In the genomic region with DNA sequence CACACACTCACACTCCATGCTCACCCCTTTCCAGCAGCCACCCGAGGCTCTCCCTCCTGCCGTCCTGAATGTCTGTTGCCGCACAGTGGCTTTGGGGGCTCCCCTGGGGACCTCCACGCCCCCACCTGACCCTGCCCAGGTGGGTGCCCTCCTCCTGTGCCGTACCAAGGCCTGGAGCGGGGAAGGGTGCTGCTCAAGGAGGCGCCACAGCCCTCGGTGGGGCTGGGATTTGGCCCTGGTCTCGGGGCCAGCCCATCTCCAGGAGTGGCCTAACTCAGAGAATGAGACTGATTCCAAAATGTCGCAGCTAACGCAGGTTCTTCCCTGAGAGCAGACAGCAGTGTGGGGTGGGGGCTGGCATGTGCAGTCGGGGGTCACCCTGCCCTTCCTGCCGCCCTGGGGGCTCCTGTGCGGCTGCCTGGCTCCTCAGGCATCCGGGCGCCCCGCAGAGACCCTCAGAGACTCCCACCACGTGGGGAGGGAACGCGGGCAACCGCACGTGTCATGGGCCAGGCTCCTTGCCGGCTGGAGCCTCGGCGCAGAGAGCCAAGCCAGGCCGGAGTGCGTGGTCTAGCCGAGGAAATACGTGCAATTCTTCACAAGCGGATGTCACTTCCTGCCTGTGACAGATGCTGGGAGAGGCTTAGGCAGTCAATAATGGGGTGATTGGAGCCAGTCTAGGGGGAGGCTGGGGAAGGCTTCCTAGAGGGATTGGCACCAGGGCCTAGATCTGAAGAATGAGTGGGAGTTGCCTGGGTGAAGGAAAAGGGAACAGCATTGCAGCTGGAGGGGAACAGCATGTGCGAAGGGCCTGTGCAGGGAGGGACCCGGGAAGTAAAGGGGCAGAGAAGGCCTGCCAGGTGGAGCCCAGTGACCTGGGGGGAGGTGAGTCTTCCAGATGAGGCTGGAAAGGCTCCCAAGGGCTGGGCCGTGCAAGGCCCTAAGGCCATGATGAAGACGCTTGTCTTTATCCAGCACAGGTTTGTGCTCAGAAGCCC, we compare ENCODE assay signal across 1 cellular context.
TF ChIP-seq lines count a peak whose summit lies in the region.

No MANE protein-coding gene starts in this region.

TF ChIP-seq in SK-N-SH treated with all-trans-retinoic acid at 6 μM for 48 hours, 23 proteins besides CTCF, POLR2A, EP300 and RAD21 (continued from another document):
- TF ChIP-seq, protein P1, sequence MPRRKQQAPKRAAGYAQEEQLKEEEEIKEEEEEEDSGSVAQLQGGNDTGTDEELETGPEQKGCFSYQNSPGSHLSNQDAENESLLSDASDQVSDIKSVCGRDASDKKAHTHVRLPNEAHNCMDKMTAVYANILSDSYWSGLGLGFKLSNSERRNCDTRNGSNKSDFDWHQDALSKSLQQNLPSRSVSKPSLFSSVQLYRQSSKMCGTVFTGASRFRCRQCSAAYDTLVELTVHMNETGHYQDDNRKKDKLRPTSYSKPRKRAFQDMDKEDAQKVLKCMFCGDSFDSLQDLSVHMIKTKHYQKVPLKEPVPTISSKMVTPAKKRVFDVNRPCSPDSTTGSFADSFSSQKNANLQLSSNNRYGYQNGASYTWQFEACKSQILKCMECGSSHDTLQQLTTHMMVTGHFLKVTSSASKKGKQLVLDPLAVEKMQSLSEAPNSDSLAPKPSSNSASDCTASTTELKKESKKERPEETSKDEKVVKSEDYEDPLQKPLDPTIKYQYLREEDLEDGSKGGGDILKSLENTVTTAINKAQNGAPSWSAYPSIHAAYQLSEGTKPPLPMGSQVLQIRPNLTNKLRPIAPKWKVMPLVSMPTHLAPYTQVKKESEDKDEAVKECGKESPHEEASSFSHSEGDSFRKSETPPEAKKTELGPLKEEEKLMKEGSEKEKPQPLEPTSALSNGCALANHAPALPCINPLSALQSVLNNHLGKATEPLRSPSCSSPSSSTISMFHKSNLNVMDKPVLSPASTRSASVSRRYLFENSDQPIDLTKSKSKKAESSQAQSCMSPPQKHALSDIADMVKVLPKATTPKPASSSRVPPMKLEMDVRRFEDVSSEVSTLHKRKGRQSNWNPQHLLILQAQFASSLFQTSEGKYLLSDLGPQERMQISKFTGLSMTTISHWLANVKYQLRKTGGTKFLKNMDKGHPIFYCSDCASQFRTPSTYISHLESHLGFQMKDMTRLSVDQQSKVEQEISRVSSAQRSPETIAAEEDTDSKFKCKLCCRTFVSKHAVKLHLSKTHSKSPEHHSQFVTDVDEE (CRISPR knock-in tag; IDR thresholded peaks at IDR 0.05) = no peak
- TF ChIP-seq ISL1 (CRISPR knock-in tag; IDR thresholded peaks at IDR 0.05) = no peak
